ENCODE assay signal across 9 cellular contexts in the genomic region with DNA sequence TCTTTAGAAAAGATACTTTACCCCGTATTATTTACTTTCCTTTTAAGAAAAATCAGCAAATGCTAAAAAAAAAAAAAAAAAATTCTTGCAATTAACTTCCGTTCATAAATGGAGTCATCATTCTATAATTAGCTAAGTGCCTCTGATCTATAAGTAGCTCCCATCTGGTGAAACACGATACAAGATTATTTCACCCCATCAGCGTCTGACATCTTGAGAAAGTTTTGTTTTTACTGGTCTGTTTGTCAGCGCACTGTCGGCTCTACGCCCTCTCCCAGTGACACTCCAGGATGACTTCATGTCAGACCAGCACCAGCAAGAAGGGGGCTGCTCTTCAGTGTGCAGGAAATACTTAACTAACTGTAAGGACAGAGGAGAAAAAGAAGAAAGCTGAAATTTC.
DNase-seq lines count a peak whose midpoint lies in the region; ATAC-seq, FAIRE-seq and TF ChIP-seq lines count a peak whose summit lies in the region.
"Had no signal": no experiment of that assay in that cellular context is flagged by ENCODE, and none has a peak within 500 bp of the region (broad histone marks: within the 10 kb centered on the region; RNA-seq: fewer than 3 reads in every experiment).

No MANE protein-coding gene starts in this region.

- peaks cover 79% of the 10 kb centered on the region for H3K79me2 ChIP-seq in GM23248 (ENCODE audit: insufficient read depth)

- 26 to 38% methylated on average over 7 of the region's 7 CpGs for WGBS in GM23248 (ENCODE audit: low coverage in 1 of 2, low lambda C conversion rate in 2 of 2, missing lambda C conversion rate in 2 of 2), 2 experiments

- peak overlapping the region; percentile 13 for H3K4me2 ChIP-seq in GM23248 (ENCODE audit: unreplicated experiment)
- H3K4me2 ChIP-seq: KMS-11 had no signal

- H3K4me1 Mint-ChIP-seq in T-helper 17 cell: peaks cover 55% of the 10 kb centered on the region
- no peaks in the 10 kb centered on the region for H3K4me1 Mint-ChIP-seq in stimulated activated naive B cell treated with anti-CD40 and anti-IgM and Interleukin-4, amounts not matched to agents 10 μg/mL and 1 μg/mL and 100 μg/mL, for 72 hours

- H3K4me3 Mint-ChIP-seq in T-helper 17 cell: peak overlapping the region; percentile 86
- H3K4me3 Mint-ChIP-seq in stimulated activated naive B cell treated with anti-CD40 and anti-IgM and Interleukin-4, amounts not matched to agents 10 μg/mL and 1 μg/mL and 100 μg/mL, for 72 hours: no peak overlapping the region

- H3K4me1 ChIP-seq in GM23248 (ENCODE audit: insufficient read depth): peaks cover 57% of the 10 kb centered on the region

- H3K4me3 ChIP-seq in GM23248: no peak overlapping the region
- H3K4me3 ChIP-seq in fibroblast of pulmonary artery (replicated peaks; ENCODE audit: low read depth, low read length): no peak overlapping the region

- peak overlapping the region; percentile 96 for H3K27ac Mint-ChIP-seq in T-helper 17 cell
- peak overlapping the region; percentile 42 for H3K27ac Mint-ChIP-seq in stimulated activated naive B cell treated with anti-CD40 and anti-IgM and Interleukin-4, amounts not matched to agents 10 μg/mL and 1 μg/mL and 100 μg/mL, for 72 hours

- TF ChIP-seq CTCF in fibroblast of pulmonary artery (IDR thresholded peaks at IDR 0.05; ENCODE audit: low read length, missing control alignments): no peak

- no peaks in the 10 kb centered on the region for H3K36me3 Mint-ChIP-seq in T-helper 17 cell (ENCODE audit: low read depth)
- no peaks in the 10 kb centered on the region for H3K36me3 Mint-ChIP-seq in stimulated activated naive B cell treated with anti-CD40 and anti-IgM and Interleukin-4, amounts not matched to agents 10 μg/mL and 1 μg/mL and 100 μg/mL, for 72 hours

- no peak overlapping the region for H2AFZ ChIP-seq in GM23248

- peaks cover 44% of the 10 kb centered on the region for H3K36me3 ChIP-seq in GM23248 (ENCODE audit: low read depth)

- no peaks in the 10 kb centered on the region for H4K20me1 ChIP-seq in GM23248 (ENCODE audit: insufficient read depth)

- H3K9me3 Mint-ChIP-seq in stimulated activated naive B cell treated with anti-CD40 and anti-IgM and Interleukin-4, amounts not matched to agents 10 μg/mL and 1 μg/mL and 100 μg/mL, for 72 hours: peaks cover 0 to 2% of the 10 kb centered on the region in 2 donors

- ATAC-seq in T-helper 17 cell: peak; percentile 54
- no peak for ATAC-seq in stimulated activated naive B cell treated with anti-CD40 and anti-IgM and Interleukin-4, amounts not matched to agents 10 μg/mL and 1 μg/mL and 100 μg/mL, for 72 hours (replicated peaks)
- no peak for ATAC-seq in HG03378 (IDR thresholded peaks at IDR 0.05; ENCODE audit: unreplicated experiment)

- no peaks in the 10 kb centered on the region for H3K27me3 ChIP-seq in GM23248 (replicated peaks; ENCODE audit: insufficient read depth)

- H3K27me3 Mint-ChIP-seq in T-helper 17 cell: no peaks in the 10 kb centered on the region
- H3K27me3 Mint-ChIP-seq in stimulated activated naive B cell treated with anti-CD40 and anti-IgM and Interleukin-4, amounts not matched to agents 10 μg/mL and 1 μg/mL and 100 μg/mL, for 72 hours: peaks cover 16 to 52% of the 10 kb centered on the region in 2 donors

- H3K9me3 ChIP-seq in GM23248 (ENCODE audit: low read depth): no peaks in the 10 kb centered on the region
- no peaks in the 10 kb centered on the region for H3K9me3 ChIP-seq in T-helper 17 cell (ENCODE audit: control insufficient read depth, low read length, poor library complexity, severe bottlenecking)

- DNase-seq in GM23248 (peak; percentile 75), T-helper 17 cell (peak in 1 of 3 donors; percentile 29), fibroblast of pulmonary artery (ENCODE audit: low read depth) (peak; percentile 78), urothelium cell line (ENCODE audit: low spot score) (no peak), HUDEP-2 (lab: John Stamatoyannopoulos, UW; ENCODE audit: unreplicated experiment in 76 of 76) (no peak)
- no peak for DNase-seq in stimulated activated naive B cell treated with anti-CD40 and anti-IgM and Interleukin-4, amounts not matched to agents 10 μg/mL and 1 μg/mL and 100 μg/mL, for 72 hours

- in situ Hi-C loops in GM23248 (cut with MboI): no loop called here

- H3K27ac ChIP-seq in GM23248: peak overlapping the region; percentile 99
- H3K27ac ChIP-seq: KMS-11 had no signal

- H3K9me2 ChIP-seq in GM23248 (ENCODE audit: insufficient read depth): no peaks in the 10 kb centered on the region

- peak overlapping the region; percentile 54 for H3K9ac ChIP-seq in GM23248
- H3K9ac ChIP-seq: KMS-11 had no signal

- no peak for FAIRE-seq in urothelium cell line (lab: Jason Lieb, UNC)
- FAIRE-seq: endometrium had no signal

- peaks cover 78% of the 10 kb centered on the region for H3F3A ChIP-seq in GM23248 (ENCODE audit: insufficient read depth)

Comparison
In these comparisons a context has a peak if more than half of its experiments do, and no peak if none do; other contexts are left out.
1. DNase-seq: peak in GM23248 (single experiment) and fibroblast of pulmonary artery (single experiment); none in stimulated activated naive B cell treated with anti-CD40 and anti-IgM and Interleukin-4, amounts not matched to agents 10 μg/mL and 1 μg/mL and 100 μg/mL, for 72 hours (single experiment), urothelium cell line (single experiment) and HUDEP-2 (0 of 76).